1 cellular context compared by ENCODE assay signal in the genomic region with DNA sequence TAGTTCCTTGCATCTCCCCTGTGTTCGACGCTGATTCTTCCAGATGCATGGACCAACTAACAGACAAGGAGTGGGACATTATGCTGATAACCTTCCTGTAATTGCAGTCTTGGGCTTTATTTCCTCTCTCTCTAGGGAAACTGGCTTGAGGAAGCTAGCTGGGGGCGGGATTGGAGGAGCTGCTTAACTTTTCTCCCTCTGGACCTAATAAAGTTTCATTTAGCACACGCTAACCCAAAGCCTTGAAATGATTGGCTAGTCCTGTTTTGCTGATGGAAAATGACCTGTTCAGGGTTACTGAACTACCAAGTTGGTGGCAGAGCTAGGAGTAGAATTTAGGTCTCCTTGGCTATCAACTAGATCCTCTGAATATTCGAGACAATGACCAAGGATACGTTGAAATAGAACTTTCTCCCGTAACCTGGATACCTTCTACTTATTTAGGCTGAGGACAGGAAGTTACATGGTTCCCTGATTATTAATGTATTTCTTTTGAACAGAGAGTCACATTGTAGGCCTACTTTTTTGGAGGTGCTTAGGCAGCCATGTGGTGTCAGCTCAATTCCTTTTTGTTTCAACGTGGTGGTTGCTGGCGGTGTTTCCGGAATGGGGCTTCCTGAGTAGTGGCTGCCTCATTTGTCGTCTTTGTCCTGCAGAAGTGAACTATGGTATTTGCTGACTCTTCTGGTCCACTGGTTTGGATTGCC.
TF ChIP-seq lines count a peak whose summit lies in the region.

No MANE protein-coding gene starts in this region.

TF ChIP-seq in SK-N-SH treated with all-trans-retinoic acid at 6 μM for 48 hours, 23 proteins besides CTCF, POLR2A, EP300 and RAD21 (continued from another document):
- TF ChIP-seq ESRRG (CRISPR knock-in tag; IDR thresholded peaks at IDR 0.05) (no peak), CSDC2 (CRISPR knock-in tag; IDR thresholded peaks at IDR 0.05) (no peak), ZFP3 (CRISPR knock-in tag; IDR thresholded peaks at IDR 0.05) (no peak), GLIS3 (CRISPR knock-in tag; IDR thresholded peaks at IDR 0.05) (no peak), ZNF565 (CRISPR knock-in tag; conservative IDR thresholded peaks at IDR 0.05; ENCODE audit: low read depth) (no peak), ZNF8 (CRISPR knock-in tag; IDR thresholded peaks at IDR 0.05) (no peak), RARB (CRISPR knock-in tag; IDR thresholded peaks at IDR 0.05) (no peak), BACH2 (CRISPR knock-in tag; IDR thresholded peaks at IDR 0.05; ENCODE audit: borderline replicate concordance) (no peak), ARNTL (CRISPR knock-in tag; IDR thresholded peaks at IDR 0.05; ENCODE audit: borderline replicate concordance, low read depth) (no peak), ZFP30 (CRISPR knock-in tag; IDR thresholded peaks at IDR 0.05) (no peak), ISL1 (CRISPR knock-in tag; IDR thresholded peaks at IDR 0.05) (no peak)
- TF ChIP-seq, protein P1, sequence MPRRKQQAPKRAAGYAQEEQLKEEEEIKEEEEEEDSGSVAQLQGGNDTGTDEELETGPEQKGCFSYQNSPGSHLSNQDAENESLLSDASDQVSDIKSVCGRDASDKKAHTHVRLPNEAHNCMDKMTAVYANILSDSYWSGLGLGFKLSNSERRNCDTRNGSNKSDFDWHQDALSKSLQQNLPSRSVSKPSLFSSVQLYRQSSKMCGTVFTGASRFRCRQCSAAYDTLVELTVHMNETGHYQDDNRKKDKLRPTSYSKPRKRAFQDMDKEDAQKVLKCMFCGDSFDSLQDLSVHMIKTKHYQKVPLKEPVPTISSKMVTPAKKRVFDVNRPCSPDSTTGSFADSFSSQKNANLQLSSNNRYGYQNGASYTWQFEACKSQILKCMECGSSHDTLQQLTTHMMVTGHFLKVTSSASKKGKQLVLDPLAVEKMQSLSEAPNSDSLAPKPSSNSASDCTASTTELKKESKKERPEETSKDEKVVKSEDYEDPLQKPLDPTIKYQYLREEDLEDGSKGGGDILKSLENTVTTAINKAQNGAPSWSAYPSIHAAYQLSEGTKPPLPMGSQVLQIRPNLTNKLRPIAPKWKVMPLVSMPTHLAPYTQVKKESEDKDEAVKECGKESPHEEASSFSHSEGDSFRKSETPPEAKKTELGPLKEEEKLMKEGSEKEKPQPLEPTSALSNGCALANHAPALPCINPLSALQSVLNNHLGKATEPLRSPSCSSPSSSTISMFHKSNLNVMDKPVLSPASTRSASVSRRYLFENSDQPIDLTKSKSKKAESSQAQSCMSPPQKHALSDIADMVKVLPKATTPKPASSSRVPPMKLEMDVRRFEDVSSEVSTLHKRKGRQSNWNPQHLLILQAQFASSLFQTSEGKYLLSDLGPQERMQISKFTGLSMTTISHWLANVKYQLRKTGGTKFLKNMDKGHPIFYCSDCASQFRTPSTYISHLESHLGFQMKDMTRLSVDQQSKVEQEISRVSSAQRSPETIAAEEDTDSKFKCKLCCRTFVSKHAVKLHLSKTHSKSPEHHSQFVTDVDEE (CRISPR knock-in tag; IDR thresholded peaks at IDR 0.05), result no peak
- TF ChIP-seq, protein P2, sequence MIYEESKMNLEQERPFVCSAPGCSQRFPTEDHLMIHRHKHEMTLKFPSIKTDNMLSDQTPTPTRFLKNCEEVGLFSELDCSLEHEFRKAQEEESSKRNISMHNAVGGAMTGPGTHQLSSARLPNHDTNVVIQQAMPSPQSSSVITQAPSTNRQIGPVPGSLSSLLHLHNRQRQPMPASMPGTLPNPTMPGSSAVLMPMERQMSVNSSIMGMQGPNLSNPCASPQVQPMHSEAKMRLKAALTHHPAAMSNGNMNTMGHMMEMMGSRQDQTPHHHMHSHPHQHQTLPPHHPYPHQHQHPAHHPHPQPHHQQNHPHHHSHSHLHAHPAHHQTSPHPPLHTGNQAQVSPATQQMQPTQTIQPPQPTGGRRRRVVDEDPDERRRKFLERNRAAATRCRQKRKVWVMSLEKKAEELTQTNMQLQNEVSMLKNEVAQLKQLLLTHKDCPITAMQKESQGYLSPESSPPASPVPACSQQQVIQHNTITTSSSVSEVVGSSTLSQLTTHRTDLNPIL (CRISPR knock-in tag; IDR thresholded peaks at IDR 0.05; ENCODE audit: low read depth), result no peak
